19 cellular contexts compared by ENCODE assay signal in the genomic region with DNA sequence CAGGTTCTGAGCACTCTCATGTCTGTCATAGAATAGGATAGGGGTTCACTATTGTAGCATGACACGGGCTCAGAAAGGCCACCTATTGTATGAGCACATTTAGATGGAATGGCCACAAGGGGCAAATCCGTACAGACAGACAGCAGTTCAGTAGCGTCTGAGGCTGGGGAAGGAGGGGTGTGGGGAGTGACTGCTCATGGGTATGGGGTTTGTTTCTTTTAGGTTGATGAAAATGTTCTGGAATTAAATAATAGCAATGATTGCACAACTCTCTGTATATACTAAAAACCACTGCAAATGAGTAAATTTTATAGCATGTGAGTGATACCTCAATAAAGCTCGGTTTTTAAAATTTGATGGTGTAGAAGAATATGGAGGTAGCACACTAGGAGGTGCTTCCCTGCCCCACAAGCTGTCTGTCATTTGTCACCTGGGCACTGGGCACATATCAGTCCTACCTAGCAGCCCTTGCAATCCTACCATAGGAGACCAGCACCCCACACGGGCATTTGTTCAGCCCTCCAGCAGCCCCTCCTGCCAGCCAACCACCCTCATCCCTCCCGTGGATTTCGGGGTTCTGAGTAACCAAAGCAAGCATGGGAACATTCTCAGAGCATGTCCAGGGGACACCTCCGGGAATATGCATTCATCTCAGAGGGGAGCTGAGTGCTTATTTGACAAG. TPM values are rescaled to one million over a fixed set of nuclear protein-coding genes. Genes with fewer than 3 reads are reported as not detected.
DNase-seq lines count a peak whose midpoint lies in the region; ATAC-seq, FAIRE-seq and TF ChIP-seq lines count a peak whose summit lies in the region.
"Had no signal": no experiment of that assay in that cellular context is flagged by ENCODE, and none has a peak within 500 bp of the region (broad histone marks: within the 10 kb centered on the region; RNA-seq: fewer than 3 reads in every experiment).

No MANE protein-coding gene starts in this region.

- POLR2A ChIA-PET in activated CD4-positive, alpha-beta T cell treated with anti-CD3 and anti-CD28 coated beads, Interleukin-2, amount 10 ng/mL, durations not matched to agents 7 days and 5 days (lab: Charles Lee): no interaction called here

- no peaks in the 10 kb centered on the region; the same call in 1 of the 2 replicates for H4K20me1 ChIP-seq in GM23338 (replicated peaks; ENCODE audit: insufficient read depth)

- no peaks in the 10 kb centered on the region for H3K9me3 ChIP-seq in SK-N-MC (ENCODE audit: low read depth, low read length)
- H3K9me3 ChIP-seq in kidney (ENCODE audit: control insufficient read depth in 1 of 2, low read length in 2 of 2): no peaks in the 10 kb centered on the region
- H3K9me3 ChIP-seq: pancreas had no signal

- H3K4me3 Mint-ChIP-seq in GM23338: no peak overlapping the region
- H3K4me3 Mint-ChIP-seq in stimulated activated memory B cell treated with anti-CD40 and anti-IgM and Interleukin-4, amounts not matched to agents 10 μg/mL and 1 μg/mL and 100 μg/mL, for 72 hours: peak overlapping the region; percentile 21
- no peak overlapping the region for H3K4me3 Mint-ChIP-seq in activated CD4-positive, alpha-beta T cell treated with anti-CD3 and anti-CD28 coated beads, Interleukin-2, amount 10 ng/mL, durations not matched to agents 7 days and 5 days
- H3K4me3 Mint-ChIP-seq: stimulated activated naive CD8-positive, alpha-beta T cell treated with anti-CD3 and anti-CD28 coated beads, Interleukin-15, Interleukin-2, amounts not matched to agents 100 ng/mL and 50 ng/mL, for 24 hours had no signal

- CTCF ChIA-PET in activated CD4-positive, alpha-beta T cell treated with anti-CD3 and anti-CD28 coated beads, Interleukin-2, amount 10 ng/mL, durations not matched to agents 7 days and 5 days (lab: Charles Lee): interaction anchor here (0.6 kb wide), 1 partner anchor 45 kb away, joined by 3 read pairs; no protein-coding TSS in a partner anchor

- H2AFZ ChIP-seq in GM23338: no peak overlapping the region

- TF ChIP-seq CTCF in GM23338 (conservative IDR thresholded peaks at IDR 0.05; ENCODE audit: low read depth in 2 of 2) (no peak), foreskin fibroblast (IDR thresholded peaks at IDR 0.05; ENCODE audit: low read depth, low read length) (peak; percentile 19), kidney (IDR thresholded peaks at IDR 0.05; ENCODE audit: borderline replicate concordance, extremely low read depth, insufficient read depth) (no peak)

- no peak overlapping the region; the same call in 1 of the 2 replicates for H3K27ac Mint-ChIP-seq in GM23338
- no peak overlapping the region for H3K27ac Mint-ChIP-seq in stimulated activated memory B cell treated with anti-CD40 and anti-IgM and Interleukin-4, amounts not matched to agents 10 μg/mL and 1 μg/mL and 100 μg/mL, for 72 hours
- no peak overlapping the region for H3K27ac Mint-ChIP-seq in activated CD4-positive, alpha-beta T cell treated with anti-CD3 and anti-CD28 coated beads, Interleukin-2, amount 10 ng/mL, durations not matched to agents 7 days and 5 days
- H3K27ac Mint-ChIP-seq: stimulated activated naive CD8-positive, alpha-beta T cell treated with anti-CD3 and anti-CD28 coated beads, Interleukin-15, Interleukin-2, amounts not matched to agents 100 ng/mL and 50 ng/mL, for 24 hours had no signal

- H3K36me3 Mint-ChIP-seq in GM23338 (ENCODE audit: low read depth): no peaks in the 10 kb centered on the region
- H3K36me3 Mint-ChIP-seq in stimulated activated memory B cell treated with anti-CD40 and anti-IgM and Interleukin-4, amounts not matched to agents 10 μg/mL and 1 μg/mL and 100 μg/mL, for 72 hours: no peaks in the 10 kb centered on the region
- no peaks in the 10 kb centered on the region for H3K36me3 Mint-ChIP-seq in activated CD4-positive, alpha-beta T cell treated with anti-CD3 and anti-CD28 coated beads, Interleukin-2, amount 10 ng/mL, durations not matched to agents 7 days and 5 days (ENCODE audit: low read depth)

- ATAC-seq in GM23338: peak; percentile 15; the same call in 2 of the 3 replicates
- no peak for ATAC-seq in stimulated activated memory B cell treated with anti-CD40 and anti-IgM and Interleukin-4, amounts not matched to agents 10 μg/mL and 1 μg/mL and 100 μg/mL, for 72 hours

- H3K27me3 Mint-ChIP-seq in GM23338 (ENCODE audit: insufficient read depth, low read depth, poor library complexity): peaks cover 4% of the 10 kb centered on the region
- no peaks in the 10 kb centered on the region for H3K27me3 Mint-ChIP-seq in stimulated activated memory B cell treated with anti-CD40 and anti-IgM and Interleukin-4, amounts not matched to agents 10 μg/mL and 1 μg/mL and 100 μg/mL, for 72 hours
- peaks cover 1% of the 10 kb centered on the region for H3K27me3 Mint-ChIP-seq in activated CD4-positive, alpha-beta T cell treated with anti-CD3 and anti-CD28 coated beads, Interleukin-2, amount 10 ng/mL, durations not matched to agents 7 days and 5 days
- H3K27me3 Mint-ChIP-seq: stimulated activated naive CD8-positive, alpha-beta T cell treated with anti-CD3 and anti-CD28 coated beads, Interleukin-15, Interleukin-2, amounts not matched to agents 100 ng/mL and 50 ng/mL, for 24 hours had no signal

- no peaks in the 10 kb centered on the region for H3K27me3 ChIP-seq in GM23338 (ENCODE audit: insufficient read depth)
- H3K27me3 ChIP-seq: pancreas had no signal

- no peaks in the 10 kb centered on the region for H3F3A ChIP-seq in GM23338 (replicated peaks; ENCODE audit: low read depth)

- H3K79me2 ChIP-seq in GM23338 (replicated peaks; ENCODE audit: insufficient read depth): no peaks in the 10 kb centered on the region

- H3K4me1 Mint-ChIP-seq in GM23338: peaks cover 14% of the 10 kb centered on the region
- H3K4me1 Mint-ChIP-seq in stimulated activated memory B cell treated with anti-CD40 and anti-IgM and Interleukin-4, amounts not matched to agents 10 μg/mL and 1 μg/mL and 100 μg/mL, for 72 hours: peaks cover 18% of the 10 kb centered on the region
- peaks cover 16% of the 10 kb centered on the region for H3K4me1 Mint-ChIP-seq in activated CD4-positive, alpha-beta T cell treated with anti-CD3 and anti-CD28 coated beads, Interleukin-2, amount 10 ng/mL, durations not matched to agents 7 days and 5 days

- H3K36me3 ChIP-seq in GM23338 (ENCODE audit: insufficient read depth) (no peaks in the 10 kb centered on the region), SK-N-MC (ENCODE audit: insufficient read depth, low read length) (no peaks in the 10 kb centered on the region), kidney (ENCODE audit: control insufficient read depth in 1 of 2, insufficient read depth in 2 of 2, low read length in 2 of 2) (no peaks in the 10 kb centered on the region)
- H3K36me3 ChIP-seq: pancreas had no signal

- no peak overlapping the region for H3K9ac ChIP-seq in SK-N-MC (ENCODE audit: insufficient read length)
- H3K9ac ChIP-seq in kidney (ENCODE audit: low read length in 2 of 2): no peak overlapping the region

- no peak for DNase-seq in GM23338 (ENCODE audit: low spot score)
- DNase-seq in SK-N-MC (ENCODE audit: low read depth, low spot score): no peak
- peak in 1 of 2 donors; percentile 68 for DNase-seq in foreskin fibroblast
- DNase-seq in kidney: no peak
- no peak for DNase-seq in activated CD4-positive, alpha-beta T cell treated with anti-CD3 and anti-CD28 coated beads, Interleukin-2, amount 10 ng/mL, durations not matched to agents 7 days and 5 days
- DNase-seq in C1 segment of cervical spinal cord (lab: John Stamatoyannopoulos, UW): no peak
- DNase-seq: activated CD4-positive, alpha-beta T cell treated with anti-CD3 and anti-CD28 coated beads, Interleukin-2, amount 50 U/mL, for 4 hours; activated naive CD4-positive, alpha-beta T cell treated with Interleukin-2 at 50 U/mL for 16 hours; dermis blood vessel endothelial cell; glutamatergic neuron; GOT3; NCI-H1930; NK-92 treated with Interleukin-12 subunit alpha and Interleukin-12 subunit beta, amount 100 ng/mL, for 24 hours; stimulated activated CD4-positive, alpha-beta T cell treated with anti-CD3 and anti-CD28 coated beads, Interleukin-1b, Interleukin-23, amount 100 ng/mL, for 48 hours had no signal

- peaks cover 4% of the 10 kb centered on the region; the same call in 1 of the 2 replicates for H3K9me2 ChIP-seq in GM23338 (ENCODE audit: insufficient read depth)

- H3K27ac ChIP-seq in GM23338 (ENCODE audit: low read depth): no peak overlapping the region
- H3K27ac ChIP-seq in SK-N-MC: no peak overlapping the region
- no peak overlapping the region for H3K27ac ChIP-seq in kidney (ENCODE audit: low read depth in 2 of 2, low read length in 2 of 2)

- FAIRE-seq in kidney (lab: Jason Lieb, UNC): no peak
- FAIRE-seq: D721Med, HTR-8/SVneo, pancreas had no signal

- peaks cover 8% of the 10 kb centered on the region; the same call in 1 of the 2 replicates for H3K4me1 ChIP-seq in GM23338 (ENCODE audit: insufficient read depth)
- H3K4me1 ChIP-seq in kidney (ENCODE audit: control insufficient read depth in 1 of 2, insufficient read depth in 1 of 2, low read depth in 1 of 2, low read length in 2 of 2): peaks cover 0 to 3% of the 10 kb centered on the region in 2 donors
- H3K4me1 ChIP-seq: pancreas had no signal

- no peaks in the 10 kb centered on the region for H3K9me3 Mint-ChIP-seq in GM23338
- peaks cover 2% of the 10 kb centered on the region for H3K9me3 Mint-ChIP-seq in stimulated activated memory B cell treated with anti-CD40 and anti-IgM and Interleukin-4, amounts not matched to agents 10 μg/mL and 1 μg/mL and 100 μg/mL, for 72 hours
- H3K9me3 Mint-ChIP-seq in activated CD4-positive, alpha-beta T cell treated with anti-CD3 and anti-CD28 coated beads, Interleukin-2, amount 10 ng/mL, durations not matched to agents 7 days and 5 days: no peaks in the 10 kb centered on the region
- H3K9me3 Mint-ChIP-seq: stimulated activated naive CD8-positive, alpha-beta T cell treated with anti-CD3 and anti-CD28 coated beads, Interleukin-15, Interleukin-2, amounts not matched to agents 100 ng/mL and 50 ng/mL, for 24 hours had no signal

- H3K4me3 ChIP-seq in GM23338 (no peak overlapping the region), SK-N-MC (peak overlapping the region; percentile 31; the same call in 1 of the 2 replicates), foreskin fibroblast (ENCODE audit: low read depth in 1 of 2, low read length in 2 of 2) (no peak overlapping the region), kidney (ENCODE audit: low read length in 2 of 2) (no peak overlapping the region)
- H3K4me3 ChIP-seq: pancreas had no signal

- no peak overlapping the region for H3K4me2 ChIP-seq in GM23338

- intact Hi-C loops in kidney (cut with DNase I): no loop called here

TF ChIP-seq in GM23338, 12 proteins besides CTCF, POLR2A, EP300 and RAD21 (continues in another document):
- TF ChIP-seq ZNF331 (CRISPR knock-in tag; IDR thresholded peaks at IDR 0.05; ENCODE audit: low read depth) (no peak), ZNF114 (CRISPR knock-in tag; IDR thresholded peaks at IDR 0.05) (no peak)

RNA-seq across cellular contexts. Expression of a gene that starts 35.2 kb away (rescaled TPM):
- 8.2 and 8.9 TPM in 2 replicates for total RNA-seq in GM23338 (2014; rRNA removed; shearing (Covaris generic))
- polyA plus RNA-seq in GM23338 (2016; fragmentation: Nextera tagmentation; extraction: Ambion mirVana): 8.7 and 9.0 TPM in 2 replicates
- total RNA-seq in kidney: 8.9 TPM
- polyA plus RNA-seq in kidney (ENCODE audit: insufficient read depth, low read depth, low replicate concordance): 4.2 TPM
- not detected for total RNA-seq in activated CD4-positive, alpha-beta T cell treated with anti-CD3 and anti-CD28 coated beads, Interleukin-2, amount 10 ng/mL, durations not matched to agents 7 days and 5 days
